Comparison of ENCODE assay signal across 23 cellular contexts in the genomic region with DNA sequence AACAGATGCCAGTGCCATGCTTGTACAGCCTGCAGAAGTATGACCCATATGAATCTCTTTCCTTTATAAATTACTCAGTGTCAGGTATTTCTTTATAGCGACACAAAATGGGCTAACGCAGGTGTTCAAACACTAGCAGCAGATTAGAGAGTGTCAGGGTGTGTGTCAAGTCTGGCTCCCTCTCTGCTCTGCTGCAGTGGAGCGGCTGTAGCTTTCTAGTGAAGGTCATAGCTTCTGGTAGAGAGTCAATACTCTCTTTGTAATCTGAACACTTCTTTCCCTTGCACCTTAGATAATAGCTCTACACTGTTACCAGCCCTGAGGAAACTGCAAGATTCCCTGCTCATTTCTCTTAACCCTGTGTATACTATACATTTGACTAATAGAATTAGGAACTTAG.
DNase-seq lines count a peak whose midpoint lies in the region; ATAC-seq, FAIRE-seq and TF ChIP-seq lines count a peak whose summit lies in the region.
"Had no signal": no experiment of that assay in that cellular context is flagged by ENCODE, and none has a peak within 500 bp of the region (broad histone marks: within the 10 kb centered on the region; RNA-seq: fewer than 3 reads in every experiment).

No MANE protein-coding gene starts in this region.

- H3K4me1 Mint-ChIP-seq in activated naive CD8-positive, alpha-beta T cell treated with anti-CD3 and anti-CD28 coated beads for 36 hours, result no peaks in the 10 kb centered on the region
- H3K4me1 Mint-ChIP-seq: B cell had no signal

- H3K9me3 ChIP-seq in right cardiac atrium (ENCODE audit: control insufficient read depth, low read length) (no peaks in the 10 kb centered on the region), HepG2 (ENCODE audit: low read length) (no peaks in the 10 kb centered on the region), right lobe of liver (no peaks in the 10 kb centered on the region)
- H3K9me3 ChIP-seq: Caco-2 had no signal

- H3K27ac ChIP-seq in right cardiac atrium (ENCODE audit: low read length) (no peak overlapping the region), HepG2 (ENCODE audit: extremely low read length, insufficient read depth, low read length) (no peak overlapping the region), right lobe of liver (no peak overlapping the region)
- H3K27ac ChIP-seq: 22Rv1, BLaER1, C4-2B had no signal

- peak; percentile 63 for ATAC-seq in Right ventricle myocardium superior (ENCODE audit: poor library complexity)
- ATAC-seq in right cardiac atrium, result no peak
- ATAC-seq in HepG2, result peak; percentile 92
- ATAC-seq in right lobe of liver, result no peak
- ATAC-seq: CD8-positive, alpha-beta T cell; GM23338; HCT116 had no signal

- in situ Hi-C loops in HepG2 (cut with HindIII; ENCODE audit: extremely low pct_ligation_motif_present, low pct_unique_long_range_greater_than_20kb), result no loop called here

- BruUV-seq in HepG2 (replicated peaks; lab: Mats Ljungman, UMichigan), result no TSS peak

- POLR2A ChIA-PET in HepG2 (lab: Yijun Ruan, JAX), result no interaction called here

- no peaks in the 10 kb centered on the region for H3K79me2 ChIP-seq in HepG2 (ENCODE audit: insufficient read depth, low read length)

- H3K27me3 ChIP-seq in right cardiac atrium (ENCODE audit: control insufficient read depth, insufficient read depth), result no peaks in the 10 kb centered on the region
- H3K27me3 ChIP-seq in HepG2 (ENCODE audit: control insufficient read depth in 1 of 2, insufficient read depth in 2 of 2, low read length in 2 of 2), result no peaks in the 10 kb centered on the region
- H3K27me3 ChIP-seq in right lobe of liver, result no peaks in the 10 kb centered on the region
- H3K27me3 ChIP-seq: BLaER1 had no signal

- H3K4me3 ChIP-seq in right cardiac atrium (ENCODE audit: low read length), result no peak overlapping the region
- no peak overlapping the region for H3K4me3 ChIP-seq in HepG2 (replicated peaks in 1 of 3; ENCODE audit: insufficient read depth in 1 of 3, low read depth in 2 of 3, low read length in 3 of 3)
- H3K4me3 ChIP-seq in right lobe of liver, result no peak overlapping the region
- H3K4me3 ChIP-seq: BLaER1, GM23338 had no signal

- no peak for TF ChIP-seq EP300 in HepG2 (IDR thresholded peaks at IDR 0.05; ENCODE audit: low read depth in 2 of 2, low read length in 2 of 2)
- TF ChIP-seq EP300 in HepG2 (CRISPR knock-in tag; IDR thresholded peaks at IDR 0.05; ENCODE audit: borderline replicate concordance), result no peak

- CTCF ChIA-PET in HepG2 (lab: Yijun Ruan, JAX; ENCODE audit: low intra/inter-chr PET ratio, low total read pairs), result no interaction called here

- no peak overlapping the region for H3K27ac Mint-ChIP-seq in activated naive CD8-positive, alpha-beta T cell treated with anti-CD3 and anti-CD28 coated beads for 36 hours
- H3K27ac Mint-ChIP-seq: B cell; CD4-positive, CD25-positive, alpha-beta regulatory T cell; CD8-positive, alpha-beta T cell; GM23338; H9 had no signal

- 83% methylated on average over 3 of the region's 3 CpGs for WGBS in right cardiac atrium
- 6% methylated on average over 3 of the region's 3 CpGs for WGBS in HepG2 (ENCODE audit: low lambda C conversion rate)
- 93% methylated on average over 3 of the region's 3 CpGs for WGBS in right lobe of liver (ENCODE audit: insufficient coverage, low coverage, low lambda C conversion rate, missing lambda C conversion rate)

- no peak for FAIRE-seq in HepG2 (lab: Jason Lieb, UNC)
- FAIRE-seq: A204.1, GM12891, GM18507 had no signal

- H3K4me1 ChIP-seq in right cardiac atrium (ENCODE audit: control insufficient read depth, insufficient read depth, low read length) (no peaks in the 10 kb centered on the region), HepG2 (ENCODE audit: insufficient read depth, low read length) (peaks cover 48% of the 10 kb centered on the region), right lobe of liver (no peaks in the 10 kb centered on the region)
- H3K4me1 ChIP-seq: BLaER1 had no signal

- H3K4me2 ChIP-seq in HepG2 (ENCODE audit: low read depth, low read length), result peak overlapping the region; percentile 19; the same call in 1 of the 2 replicates
- H3K4me2 ChIP-seq: BLaER1, GM23338 had no signal

- intact Hi-C loops in Right ventricle myocardium superior (cut with DNase I), result no loop called here
- intact Hi-C loops in right cardiac atrium (cut with DNase I), result loop anchor here in 2 of 4 donors (5.0 to 10.0 kb wide), 2 partner anchors 79 to 572 kb away; no protein-coding TSS in a partner anchor
- intact Hi-C loops in HepG2 (cut with micrococcal nuclease; ENCODE audit: unreplicated experiment), result no loop called here
- intact Hi-C loops in right lobe of liver (cut with DNase I), result no loop called here

- no peak overlapping the region for H3K4me3 Mint-ChIP-seq in activated naive CD8-positive, alpha-beta T cell treated with anti-CD3 and anti-CD28 coated beads for 36 hours
- H3K4me3 Mint-ChIP-seq: B cell; CD4-positive, CD25-positive, alpha-beta regulatory T cell; CD8-positive, alpha-beta T cell; GM23338; H9 had no signal

- DNase-seq in DMS53 (lab: John Stamatoyannopoulos, UW) (peak; percentile 27), DMS53 treated with DMSO at 0.1 percent for 48 hours (lab: John Stamatoyannopoulos, UW; ENCODE audit: unreplicated experiment) (no peak), Right ventricle myocardium superior (no peak), right cardiac atrium (no peak), HepG2 (ENCODE audit: low spot score) (no peak), right lobe of liver (no peak)
- no peak for DNase-seq in activated naive CD8-positive, alpha-beta T cell treated with anti-CD3 and anti-CD28 coated beads for 36 hours
- DNase-seq: Caco-2; CD4-positive, CD25-positive, alpha-beta regulatory T cell; CD8-positive, alpha-beta T cell; DMS153; DMS79 treated with DMSO at 0.1 percent for 48 hours; GF-D8; H9 had no signal

- no peaks in the 10 kb centered on the region for H3K27me3 Mint-ChIP-seq in activated naive CD8-positive, alpha-beta T cell treated with anti-CD3 and anti-CD28 coated beads for 36 hours
- H3K27me3 Mint-ChIP-seq: CD4-positive, CD25-positive, alpha-beta regulatory T cell had no signal

- peaks cover 4% of the 10 kb centered on the region for H3K36me3 Mint-ChIP-seq in activated naive CD8-positive, alpha-beta T cell treated with anti-CD3 and anti-CD28 coated beads for 36 hours
- H3K36me3 Mint-ChIP-seq: CD4-positive, CD25-positive, alpha-beta regulatory T cell; CD8-positive, alpha-beta T cell had no signal

- H3K9me3 Mint-ChIP-seq in activated naive CD8-positive, alpha-beta T cell treated with anti-CD3 and anti-CD28 coated beads for 36 hours, result peaks cover 6% of the 10 kb centered on the region

- H4K20me1 ChIP-seq in HepG2 (ENCODE audit: insufficient read depth, low read length), result no peaks in the 10 kb centered on the region
- H4K20me1 ChIP-seq: BLaER1 had no signal

- TF ChIP-seq CTCF in HepG2 (CRISPR knock-in tag; IDR thresholded peaks at IDR 0.05) (no peak), right lobe of liver (IDR thresholded peaks at IDR 0.05) (no peak)

- no peaks in the 10 kb centered on the region for H3K36me3 ChIP-seq in HepG2 (replicated peaks in 1 of 2; ENCODE audit: control insufficient read depth in 1 of 2, insufficient read depth in 2 of 2, low read length in 2 of 2)
- no peaks in the 10 kb centered on the region for H3K36me3 ChIP-seq in right lobe of liver
- H3K36me3 ChIP-seq: BLaER1 had no signal

- H3K9ac ChIP-seq in HepG2 (ENCODE audit: insufficient read depth, low read depth, low read length), result no peak overlapping the region
- H3K9ac ChIP-seq: BLaER1 had no signal

- TF ChIP-seq POLR2A in HepG2 (IDR thresholded peaks at IDR 0.05; ENCODE audit: insufficient read depth in 1 of 2, low read depth in 2 of 2, low read length in 2 of 2) (no peak), right lobe of liver (IDR thresholded peaks at IDR 0.05) (no peak)

- TF ChIP-seq RAD21 in HepG2 (CRISPR knock-in tag; IDR thresholded peaks at IDR 0.05), result no peak

- no peak overlapping the region for H2AFZ ChIP-seq in HepG2 (ENCODE audit: low read length)
- H2AFZ ChIP-seq: GM23338 had no signal

TF ChIP-seq in HepG2, 621 proteins besides CTCF, POLR2A, EP300 and RAD21 (continues in another document):
- TF ChIP-seq TFDP2 (CRISPR knock-in tag; IDR thresholded peaks at IDR 0.05) (no peak), ARNT (IDR thresholded peaks at IDR 0.05) (no peak), SOX13 (IDR thresholded peaks at IDR 0.05) (no peak), SOX13 (CRISPR knock-in tag; conservative IDR thresholded peaks at IDR 0.05 in 1 of 2, IDR thresholded peaks at IDR 0.05 in 1 of 2) (peak in 1 of 2 experiments; percentile 65; a peak in 2 of 4 replicates)

Comparison
In these comparisons a context has a peak if more than half of its experiments do, and no peak if none do; other contexts are left out.
1. ATAC-seq: peak in Right ventricle myocardium superior (single experiment) and HepG2 (single experiment); none in right cardiac atrium (0 of 2) and right lobe of liver (0 of 4).